ENCODE assay signal across 8 cellular contexts in genomic region chr2:36965751-36966369, GRCh38. TPM values are rescaled to one million over a fixed set of nuclear protein-coding genes. Genes with fewer than 3 reads are reported as not detected.
DNase-seq lines count a peak whose midpoint lies in the region; ATAC-seq and TF ChIP-seq lines count a peak whose summit lies in the region.

No MANE protein-coding gene starts in this region.

- H3K4me3 ChIP-seq in OCI-LY1 (ENCODE audit: low read depth, low read length, poor library complexity, severe bottlenecking) (peak overlapping the region; percentile 77), retinal pigment epithelial cell (ENCODE audit: low read length) (peak overlapping the region; percentile 53)

- peaks cover 36% of the 10 kb centered on the region for H3K79me2 ChIP-seq in OCI-LY1 (ENCODE audit: insufficient read depth, low read length)

- peak overlapping the region; percentile 75 for H3K9ac ChIP-seq in OCI-LY1 (ENCODE audit: low read length)

- no peaks in the 10 kb centered on the region for H3F3A ChIP-seq in OCI-LY1 (ENCODE audit: insufficient read depth, low read length)

- H3K4me1 ChIP-seq in OCI-LY1 (ENCODE audit: insufficient read depth, low read length, severe bottlenecking): peaks cover 34% of the 10 kb centered on the region

- peak overlapping the region; percentile 75 for H3K4me2 ChIP-seq in OCI-LY1 (ENCODE audit: low read length)

- H4K20me1 ChIP-seq in OCI-LY1 (ENCODE audit: insufficient read depth, low read length): no peaks in the 10 kb centered on the region

- H2AFZ ChIP-seq in OCI-LY1 (ENCODE audit: low read length): no peak overlapping the region

- no peak for TF ChIP-seq CTCF in OCI-LY1 (IDR thresholded peaks at IDR 0.05; ENCODE audit: low read length)
- no peak for TF ChIP-seq CTCF in retinal pigment epithelial cell (conservative IDR thresholded peaks at IDR 0.05; ENCODE audit: low read depth, low read length)

- ATAC-seq in GM18861 (IDR thresholded peaks at IDR 0.05; ENCODE audit: unreplicated experiment) (peak; percentile 27), HG03103 (IDR thresholded peaks at IDR 0.05; ENCODE audit: low read depth, unreplicated experiment) (peak; percentile 16), HG03342 (IDR thresholded peaks at IDR 0.05; ENCODE audit: unreplicated experiment) (no peak)

- H3K4me1 Mint-ChIP-seq in activated naive CD4-positive, alpha-beta T cell treated with anti-CD3 and anti-CD28 coated beads, Interleukin-2, amount 50 U/mL, for 24 hours: peaks cover 53% of the 10 kb centered on the region

- peak overlapping the region; percentile 71 for H3K27ac Mint-ChIP-seq in activated naive CD4-positive, alpha-beta T cell treated with anti-CD3 and anti-CD28 coated beads, Interleukin-2, amount 50 U/mL, for 24 hours

- no peaks in the 10 kb centered on the region for H3K9me3 Mint-ChIP-seq in activated naive CD4-positive, alpha-beta T cell treated with anti-CD3 and anti-CD28 coated beads, Interleukin-2, amount 50 U/mL, for 24 hours

- no peaks in the 10 kb centered on the region for H3K9me3 ChIP-seq in OCI-LY1 (ENCODE audit: low read length)

- no peaks in the 10 kb centered on the region for H3K9me2 ChIP-seq in OCI-LY1 (ENCODE audit: low read depth, low read length)

- no peaks in the 10 kb centered on the region for H3K27me3 Mint-ChIP-seq in activated naive CD4-positive, alpha-beta T cell treated with anti-CD3 and anti-CD28 coated beads, Interleukin-2, amount 50 U/mL, for 24 hours

- intact Hi-C loops in cardiac septum (cut with DNase I): loop anchor here (5.0 kb wide), 1 partner anchor 51 kb away; no protein-coding TSS in a partner anchor

- H3K36me3 ChIP-seq in OCI-LY1 (ENCODE audit: insufficient read depth, low read length): 0 out of 2 replicates have a peak, but pooled peaks cover 4% of the 10 kb centered on the region

- H3K27me3 ChIP-seq in OCI-LY1 (ENCODE audit: insufficient read depth, low read length): no peaks in the 10 kb centered on the region

- DNase-seq in ACHN (peak; percentile 22), cardiac septum (ENCODE audit: low spot score) (peak; percentile 78), retinal pigment epithelial cell (ENCODE audit: low read depth) (no peak)

- no peaks in the 10 kb centered on the region for H3K36me3 Mint-ChIP-seq in activated naive CD4-positive, alpha-beta T cell treated with anti-CD3 and anti-CD28 coated beads, Interleukin-2, amount 50 U/mL, for 24 hours

- peak overlapping the region; percentile 61 for H3K27ac ChIP-seq in OCI-LY1 (ENCODE audit: low read depth, low read length, poor library complexity, severe bottlenecking)

- peak overlapping the region; percentile 91 for H3K4me3 Mint-ChIP-seq in activated naive CD4-positive, alpha-beta T cell treated with anti-CD3 and anti-CD28 coated beads, Interleukin-2, amount 50 U/mL, for 24 hours

- in situ Hi-C loops in ACHN (cut with HindIII; ENCODE audit: low pct_ligation_motif_present, low pct_unique_long_range_greater_than_20kb, low sequenced_read_pairs): no loop called here

RNA-seq across cellular contexts. Expression of gene STRN, which starts 0.5 kb away (rescaled TPM):
- total RNA-seq in cardiac septum: 78.0 TPM
